ENCODE assay signal across 6 cellular contexts in genomic region chr12:106016601-106017278, GRCh38.
DNase-seq lines count a peak whose midpoint lies in the region; ATAC-seq, FAIRE-seq and TF ChIP-seq lines count a peak whose summit lies in the region.
"Not testable (repeated sequence)": the region's sequence is repeated elsewhere in the genome, so short reads cannot be mapped to it uniquely, and the experiment has no call there.

No MANE protein-coding gene starts in this region.

- in situ Hi-C loops in IMR-90 (cut with MboI; ENCODE audit: low sequenced_read_pairs); HepG2 (cut with HindIII; ENCODE audit: extremely low pct_ligation_motif_present, low pct_unique_long_range_greater_than_20kb): not testable (repeated sequence)

- H3K4ac ChIP-seq in IMR-90 (ENCODE audit: low read depth, low read length); trophoblast cell (ENCODE audit: low read depth, low read length): not testable (repeated sequence)

- not testable (repeated sequence) for H4K20me1 ChIP-seq in IMR-90 (ENCODE audit: insufficient read depth, low read length); astrocyte (ENCODE audit: insufficient read depth, low read length); HepG2 (ENCODE audit: insufficient read depth, low read length)

- H3K9me1 ChIP-seq in IMR-90 (ENCODE audit: insufficient read depth, low read length), result not testable (repeated sequence)

- not testable (repeated sequence) for H4K12ac ChIP-seq in trophoblast cell (ENCODE audit: low read depth, low read length)

- H2BK15ac ChIP-seq in IMR-90 (ENCODE audit: low read depth, low read length), result not testable (repeated sequence)

- not testable (repeated sequence) for H2AK5ac ChIP-seq in IMR-90 (ENCODE audit: low read depth, low read length); trophoblast cell (ENCODE audit: low read length)

- not testable (repeated sequence) for H4K8ac ChIP-seq in IMR-90 (ENCODE audit: low read depth in 2 of 2, low read length in 2 of 2); trophoblast cell (ENCODE audit: low read depth, low read length)

- not testable (repeated sequence) for H3K9me3 Mint-ChIP-seq in astrocyte (ENCODE audit: unreplicated experiment)

- H3K4me3 Mint-ChIP-seq in astrocyte (ENCODE audit: unreplicated experiment), result not testable (repeated sequence)

- H3K27me3 Mint-ChIP-seq in astrocyte (ENCODE audit: low read depth, unreplicated experiment), result not testable (repeated sequence)

- H3K36me3 ChIP-seq in IMR-90 (ENCODE audit: control insufficient read depth, insufficient read depth, low read length); astrocyte (ENCODE audit: insufficient read depth, low read length); HepG2 (replicated peaks in 1 of 2; ENCODE audit: control insufficient read depth in 1 of 2, insufficient read depth in 2 of 2, low read length in 2 of 2); trophoblast cell (ENCODE audit: control insufficient read depth in 1 of 2, insufficient read depth in 2 of 2, low read length in 2 of 2): not testable (repeated sequence)

- not testable (repeated sequence) for H3K9me3 ChIP-seq in IMR-90 (ENCODE audit: control insufficient read depth, insufficient read depth, low read length); astrocyte (ENCODE audit: insufficient read depth, low read depth, low read length); HepG2 (ENCODE audit: low read length); trophoblast cell (ENCODE audit: insufficient read depth, low read depth, low read length)

- not testable (repeated sequence) for H2AFZ ChIP-seq in IMR-90 (replicated peaks; ENCODE audit: low read length, poor library complexity); astrocyte (ENCODE audit: low read depth, low read length); HepG2 (ENCODE audit: low read length); trophoblast cell (ENCODE audit: insufficient read depth, low read length, poor library complexity)

- not testable (repeated sequence) for H3K4me1 Mint-ChIP-seq in astrocyte (ENCODE audit: low read depth, unreplicated experiment)

- not testable (repeated sequence) for H3K36me3 Mint-ChIP-seq in astrocyte (ENCODE audit: low read depth, unreplicated experiment)

- BruUV-seq in IMR-90 (replicated peaks; lab: Mats Ljungman, UMichigan); HepG2 (replicated peaks; lab: Mats Ljungman, UMichigan): not testable (repeated sequence)

- WGBS in IMR-90 (ENCODE audit: extremely low coverage in 2 of 2, insufficient read length in 1 of 2), 2 experiments, result 94% methylated on average over 4 of the region's 7 CpGs; no CpG with 5 or more reads in 1 of the 2 experiments
- 68% methylated on average over 7 of the region's 7 CpGs for WGBS in HepG2 (ENCODE audit: low lambda C conversion rate)
- WGBS in trophoblast cell (ENCODE audit: extremely low coverage, insufficient coverage, insufficient read length), result no CpG with 5 or more reads among the region's 7 CpGs

- H3K4me2 ChIP-seq in IMR-90 (ENCODE audit: low read depth, low read length); astrocyte (ENCODE audit: low read length); HepG2 (ENCODE audit: low read depth, low read length); trophoblast cell (ENCODE audit: low read length): not testable (repeated sequence)

- not testable (repeated sequence) for H3K56ac ChIP-seq in IMR-90 (ENCODE audit: extremely low read depth, insufficient read depth, low read length)

- H3K79me1 ChIP-seq in IMR-90 (ENCODE audit: low read depth in 1 of 2, low read length in 2 of 2), result not testable (repeated sequence)
- peaks cover 19% of the 10 kb centered on the region for H3K79me1 ChIP-seq in trophoblast cell (ENCODE audit: low read length)

- not testable (repeated sequence) for TF ChIP-seq EP300 in HepG2 (IDR thresholded peaks at IDR 0.05; ENCODE audit: low read depth in 2 of 2, low read length in 2 of 2); HepG2 (CRISPR knock-in tag; IDR thresholded peaks at IDR 0.05; ENCODE audit: borderline replicate concordance)

- dilution Hi-C loops in IMR-90 (cut with HindIII; ENCODE audit: low sequenced_read_pairs, unreplicated experiment), result not testable (repeated sequence)

- H2BK12ac ChIP-seq in trophoblast cell (ENCODE audit: low read length), result not testable (repeated sequence)

- H3K27ac Mint-ChIP-seq in astrocyte (ENCODE audit: unreplicated experiment), result peak overlapping the region; percentile 2

- not testable (repeated sequence) for TF ChIP-seq RAD21 in IMR-90 (IDR thresholded peaks at IDR 0.05; ENCODE audit: low read length); HepG2 (CRISPR knock-in tag; IDR thresholded peaks at IDR 0.05)

- H3K4me1 ChIP-seq in IMR-90 (ENCODE audit: control insufficient read depth, insufficient read depth, low read length); astrocyte (ENCODE audit: insufficient read depth, low read length); HepG2 (ENCODE audit: insufficient read depth, low read length); trophoblast cell (ENCODE audit: control insufficient read depth in 1 of 2, insufficient read depth in 2 of 2, low read length in 2 of 2): not testable (repeated sequence)

- intact Hi-C loops in IMR-90 (cut with micrococcal nuclease); HepG2 (cut with micrococcal nuclease; ENCODE audit: unreplicated experiment): not testable (repeated sequence)

- DNase-seq in AG10803 (ENCODE audit: low read depth) (peak; percentile 62), ELF-1 (ENCODE audit: low read depth, low spot score) (peak; percentile 64)
- not testable (repeated sequence) for DNase-seq in IMR-90; astrocyte (ENCODE audit: low read depth); HepG2 (ENCODE audit: low spot score); trophoblast cell

- H3K4me3 ChIP-seq in AG10803 (ENCODE audit: low read length); IMR-90 (ENCODE audit: insufficient read depth, low read depth, low read length); astrocyte (ENCODE audit: insufficient read depth, low read depth, low read length); HepG2 (replicated peaks in 1 of 3; ENCODE audit: insufficient read depth in 1 of 3, low read depth in 2 of 3, low read length in 3 of 3); trophoblast cell (ENCODE audit: low read depth, low read length): not testable (repeated sequence)

- not testable (repeated sequence) for H3K27me3 ChIP-seq in IMR-90 (ENCODE audit: control insufficient read depth, insufficient read depth, low read length); astrocyte (ENCODE audit: insufficient read depth, low read length); HepG2 (ENCODE audit: control insufficient read depth in 1 of 2, insufficient read depth in 2 of 2, low read length in 2 of 2); trophoblast cell (ENCODE audit: insufficient read depth, low read length)

- FAIRE-seq in astrocyte (lab: Jason Lieb, UNC); HepG2 (lab: Jason Lieb, UNC): not testable (repeated sequence)

- POLR2A ChIA-PET in IMR-90 (lab: Charles Lee; ENCODE audit: unreplicated experiment); HepG2 (lab: Yijun Ruan, JAX): not testable (repeated sequence)

- not testable (repeated sequence) for H3K23ac ChIP-seq in IMR-90 (ENCODE audit: low read depth, low read length); trophoblast cell (ENCODE audit: low read length)

- H3K79me2 ChIP-seq in astrocyte (ENCODE audit: insufficient read depth, low read length); HepG2 (ENCODE audit: insufficient read depth, low read length); trophoblast cell (ENCODE audit: control insufficient read depth, insufficient read depth, low read length, poor library complexity): not testable (repeated sequence)

- not testable (repeated sequence) for H2BK120ac ChIP-seq in IMR-90 (ENCODE audit: low read depth, low read length)
- H2BK120ac ChIP-seq in trophoblast cell (ENCODE audit: insufficient read depth, low read length, poor library complexity), result peak overlapping the region; percentile 58

- not testable (repeated sequence) for H4K91ac ChIP-seq in IMR-90 (ENCODE audit: insufficient read depth, low read depth, low read length); trophoblast cell (ENCODE audit: low read depth, low read length)

- H3K14ac ChIP-seq in IMR-90 (replicated peaks; ENCODE audit: low read depth, low read length), result not testable (repeated sequence)
- H3K14ac ChIP-seq in trophoblast cell (ENCODE audit: low read length), result peak overlapping the region; percentile 63

- CTCF ChIA-PET in IMR-90 (lab: Yijun Ruan, JAX); HepG2 (lab: Yijun Ruan, JAX; ENCODE audit: low intra/inter-chr PET ratio, low total read pairs): not testable (repeated sequence)

- not testable (repeated sequence) for H3K27ac ChIP-seq in IMR-90 (ENCODE audit: insufficient read depth, low read length); astrocyte (ENCODE audit: low read depth, low read length); HepG2 (ENCODE audit: extremely low read length, insufficient read depth, low read length); trophoblast cell (ENCODE audit: low read depth, low read length)

- H4K5ac ChIP-seq in IMR-90 (ENCODE audit: low read depth, low read length), result not testable (repeated sequence)

- TF ChIP-seq POLR2A in IMR-90 (IDR thresholded peaks at IDR 0.05; ENCODE audit: low read depth, low read length); HepG2 (IDR thresholded peaks at IDR 0.05; ENCODE audit: insufficient read depth in 1 of 2, low read depth in 2 of 2, low read length in 2 of 2): not testable (repeated sequence)

- not testable (repeated sequence) for H3K9ac ChIP-seq in IMR-90 (ENCODE audit: low read depth, low read length); astrocyte (ENCODE audit: low read length); HepG2 (ENCODE audit: insufficient read depth, low read depth, low read length); trophoblast cell (ENCODE audit: low read length)

- not testable (repeated sequence) for TF ChIP-seq CTCF in AG10803 (conservative IDR thresholded peaks at IDR 0.05; ENCODE audit: low read length); IMR-90 (conservative IDR thresholded peaks at IDR 0.05; ENCODE audit: low read depth, low read length); astrocyte (IDR thresholded peaks at IDR 0.05; ENCODE audit: insufficient read depth, low read depth, low read length); HepG2 (CRISPR knock-in tag; IDR thresholded peaks at IDR 0.05)

- ATAC-seq in IMR-90 (ENCODE audit: low read depth); HepG2: not testable (repeated sequence)

- not testable (repeated sequence) for H3K18ac ChIP-seq in IMR-90 (ENCODE audit: low read depth, low read length); trophoblast cell (ENCODE audit: low read length)

- not testable (repeated sequence) for H2AK9ac ChIP-seq in IMR-90 (replicated peaks; ENCODE audit: low read depth, low read length, poor library complexity)

- not testable (repeated sequence) for H2BK5ac ChIP-seq in IMR-90 (ENCODE audit: low read depth, low read length, poor library complexity, severe bottlenecking); trophoblast cell (ENCODE audit: low read depth, low read length, poor library complexity)

- H2BK20ac ChIP-seq in IMR-90 (ENCODE audit: low read depth, low read length), result not testable (repeated sequence)
